ENCODE assay signal across 8 cellular contexts in genomic region chr16:88790312-88791150, GRCh38. TPM values are rescaled to one million over a fixed set of nuclear protein-coding genes. Genes with fewer than 3 reads are reported as not detected.
A peak's percentile ranks its signal among the peaks of the same experiment; 100 is the strongest.
DNase-seq lines count a peak whose midpoint lies in the region; ATAC-seq and TF ChIP-seq lines count a peak whose summit lies in the region.

No MANE protein-coding gene starts in this region.

- no peaks in the 10 kb centered on the region for H3K36me3 Mint-ChIP-seq in T-helper 2 cell treated with Interferon-gamma antibody and Interleukin-4, amounts not matched to agents 5 μg/mL and 100 μg/mL, for 36 hours (ENCODE audit: low read depth)

- intact Hi-C loops in esophagus muscularis mucosa (cut with DNase I), result no loop called here

- H3K4me1 ChIP-seq in esophagus muscularis mucosa, result peaks cover 6 to 14% (median 10%) of the 10 kb centered on the region in 4 donors

- no peaks in the 10 kb centered on the region for H3K9me3 Mint-ChIP-seq in T-helper 2 cell treated with Interferon-gamma antibody and Interleukin-4, amounts not matched to agents 5 μg/mL and 100 μg/mL, for 36 hours

- DNase-seq in H7, result peak; percentile 76
- peak; percentile 53 for DNase-seq in T-helper 2 cell treated with Interferon-gamma antibody and Interleukin-4, amounts not matched to agents 5 μg/mL and 100 μg/mL, for 36 hours (ENCODE audit: low spot score)
- peak; percentile 41 for DNase-seq in dermis blood vessel endothelial cell
- peak; percentile 63 for DNase-seq in stimulated activated CD4-positive, alpha-beta T cell treated with anti-CD3 and anti-CD28 coated beads, Interleukin-1b, Interleukin-23, amount 100 ng/mL, for 48 hours
- no peak for DNase-seq in NCI-H2081 treated with DMSO at 0.1 percent for 48 hours (lab: John Stamatoyannopoulos, UW)
- DNase-seq in esophagus muscularis mucosa (ENCODE audit: extremely low spot score), result no peak

- no peak for TF ChIP-seq EP300 in esophagus muscularis mucosa (IDR thresholded peaks at IDR 0.05)

- no peaks in the 10 kb centered on the region for H3K27me3 Mint-ChIP-seq in T-helper 2 cell treated with Interferon-gamma antibody and Interleukin-4, amounts not matched to agents 5 μg/mL and 100 μg/mL, for 36 hours (ENCODE audit: low read depth)

- no peak for TF ChIP-seq POLR2A in esophagus muscularis mucosa (IDR thresholded peaks at IDR 0.05; ENCODE audit: low read depth)

- peak overlapping the region; percentile 76 for H3K4me3 Mint-ChIP-seq in T-helper 2 cell treated with Interferon-gamma antibody and Interleukin-4, amounts not matched to agents 5 μg/mL and 100 μg/mL, for 36 hours

- no peak for ATAC-seq in GM21723 (IDR thresholded peaks at IDR 0.05; ENCODE audit: unreplicated experiment)
- no peak for ATAC-seq in GM18909 (IDR thresholded peaks at IDR 0.05; ENCODE audit: poor library complexity, unreplicated experiment)

- H3K9me3 ChIP-seq in esophagus muscularis mucosa, result no peaks in the 10 kb centered on the region

- H3K27ac ChIP-seq in esophagus muscularis mucosa (replicated peaks in 1 of 4), result peak overlapping the region in 1 of 4 donors; percentile 10

- no peak for TF ChIP-seq CTCF in esophagus muscularis mucosa (IDR thresholded peaks at IDR 0.05)

- H3K36me3 ChIP-seq in H7 (replicated peaks; ENCODE audit: control insufficient read depth, insufficient read depth, low read length) (no peaks in the 10 kb centered on the region), esophagus muscularis mucosa (no peaks in the 10 kb centered on the region)

- peaks cover 4% of the 10 kb centered on the region for H3K27me3 ChIP-seq in H7 (ENCODE audit: control insufficient read depth, insufficient read depth, low read length)
- peaks cover 0 to 43% (median 3%) of the 10 kb centered on the region in 4 donors for H3K27me3 ChIP-seq in esophagus muscularis mucosa

- WGBS in esophagus muscularis mucosa, result 41% methylated on average over 11 of the region's 24 CpGs

- H3K4me1 Mint-ChIP-seq in T-helper 2 cell treated with Interferon-gamma antibody and Interleukin-4, amounts not matched to agents 5 μg/mL and 100 μg/mL, for 36 hours (ENCODE audit: low read depth), result peaks cover 42% of the 10 kb centered on the region

- peak overlapping the region; percentile 88 for H3K27ac Mint-ChIP-seq in T-helper 2 cell treated with Interferon-gamma antibody and Interleukin-4, amounts not matched to agents 5 μg/mL and 100 μg/mL, for 36 hours

- no peak overlapping the region for H3K4me3 ChIP-seq in H7 (ENCODE audit: insufficient read depth, low read depth, low read length)
- H3K4me3 ChIP-seq in esophagus muscularis mucosa, result peak overlapping the region in 1 of 4 donors; percentile 12

RNA-seq across cellular contexts. Expression of gene PIEZO1, which starts 5.5 kb away (rescaled TPM):
- 60.0 and 86.8 TPM in 2 replicates for total RNA-seq in H7 (2014; rRNA removed; shearing (Covaris generic))
- total RNA-seq in dermis blood vessel endothelial cell, result 354 and 766 TPM in 2 replicates
- 100 to 1,000 TPM; 140 to 298 (median 182) TPM for total RNA-seq in esophagus muscularis mucosa

RNA-seq across cellular contexts. Expression of gene CDT1, which starts 13.1 kb away (rescaled TPM):
- total RNA-seq in H7 (2014; rRNA removed; shearing (Covaris generic)), result 120 and 176 TPM in 2 replicates
- total RNA-seq in dermis blood vessel endothelial cell, result 5.8 and 22.2 TPM in 2 replicates
- total RNA-seq in esophagus muscularis mucosa, result 1 to 10 TPM in 1 of 4 donors, under 1 TPM in 2, not detected in 1; 0.17 to 1.4 (median 0.34) TPM

RNA-seq across cellular contexts. Expression of gene APRT, which starts 21.2 kb away (rescaled TPM):
- 526 and 633 TPM in 2 replicates for total RNA-seq in H7 (2014; rRNA removed; shearing (Covaris generic))
- total RNA-seq in dermis blood vessel endothelial cell (100 and 138 TPM in 2 replicates), esophagus muscularis mucosa (100 to 1,000 TPM in 2 of 4 donors, 10 to 100 TPM in 2; 60.6 to 141 (median 98.6) TPM)

Comparison
In these comparisons a context has a peak if more than half of its experiments do, and no peak if none do; other contexts are left out.
1. DNase-seq: peak in H7 (single experiment), T-helper 2 cell treated with Interferon-gamma antibody and Interleukin-4, amounts not matched to agents 5 μg/mL and 100 μg/mL, for 36 hours (single experiment), dermis blood vessel endothelial cell (single experiment) and stimulated activated CD4-positive, alpha-beta T cell treated with anti-CD3 and anti-CD28 coated beads, Interleukin-1b, Interleukin-23, amount 100 ng/mL, for 48 hours (single experiment); none in NCI-H2081 treated with DMSO at 0.1 percent for 48 hours (single experiment) and esophagus muscularis mucosa (single experiment).